1 cellular context compared by ENCODE assay signal in the genomic region with DNA sequence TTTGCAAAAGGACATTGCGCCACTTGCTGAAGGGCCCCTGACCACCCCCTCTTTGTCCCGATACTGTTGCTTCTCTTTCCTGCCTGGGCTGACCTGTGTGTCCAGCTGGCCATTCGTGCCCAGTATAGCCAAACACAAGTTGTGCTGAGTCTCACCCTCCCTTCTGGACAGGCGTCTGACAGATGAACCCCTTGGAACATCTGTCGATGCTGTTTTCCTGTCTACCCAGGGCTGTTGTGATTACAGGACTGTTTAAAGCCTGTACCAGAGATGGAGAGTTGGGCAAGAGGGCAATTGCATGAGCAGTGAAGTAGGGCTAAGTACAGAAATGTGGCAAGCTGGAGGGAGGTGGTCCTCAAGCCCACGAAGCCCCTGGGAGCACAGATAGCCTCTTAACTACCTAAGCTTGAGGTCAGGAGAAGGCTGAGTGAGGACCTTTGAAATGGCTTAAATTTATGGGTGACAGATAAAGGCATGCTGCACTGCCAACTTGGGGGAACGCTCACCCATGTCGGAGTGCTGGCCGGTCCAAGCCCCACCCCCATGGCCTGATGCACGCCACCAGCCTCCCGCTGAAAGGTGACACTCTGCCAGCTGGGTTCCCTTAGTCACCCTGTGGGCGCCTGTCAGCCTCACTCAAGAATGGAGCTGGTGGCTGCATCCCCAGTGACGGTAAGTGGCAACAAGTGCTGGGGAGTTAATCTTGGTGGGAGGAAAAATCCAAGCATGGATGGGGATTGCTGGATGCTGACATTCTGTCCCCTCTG.
TF ChIP-seq lines count a peak whose summit lies in the region.

No MANE protein-coding gene starts in this region.

TF ChIP-seq in IMR-90, 13 proteins besides CTCF, POLR2A, EP300 and RAD21 (continued from another document):
- TF ChIP-seq BHLHE40 (IDR thresholded peaks at IDR 0.05; ENCODE audit: low read depth, low read length) (no peak), FOS (IDR thresholded peaks at IDR 0.05; ENCODE audit: low read depth, low read length) (no peak), MXI1 (IDR thresholded peaks at IDR 0.05; ENCODE audit: borderline replicate concordance, low read depth, low read length) (no peak), NFE2L2 (IDR thresholded peaks at IDR 0.05; ENCODE audit: low read depth, low read length) (no peak), CHD1 (IDR thresholded peaks at IDR 0.05; ENCODE audit: low read depth, low read length) (no peak), RCOR1 (IDR thresholded peaks at IDR 0.05; ENCODE audit: insufficient replicate concordance, low read length) (no peak)
- TF ChIP-seq, protein P1, sequence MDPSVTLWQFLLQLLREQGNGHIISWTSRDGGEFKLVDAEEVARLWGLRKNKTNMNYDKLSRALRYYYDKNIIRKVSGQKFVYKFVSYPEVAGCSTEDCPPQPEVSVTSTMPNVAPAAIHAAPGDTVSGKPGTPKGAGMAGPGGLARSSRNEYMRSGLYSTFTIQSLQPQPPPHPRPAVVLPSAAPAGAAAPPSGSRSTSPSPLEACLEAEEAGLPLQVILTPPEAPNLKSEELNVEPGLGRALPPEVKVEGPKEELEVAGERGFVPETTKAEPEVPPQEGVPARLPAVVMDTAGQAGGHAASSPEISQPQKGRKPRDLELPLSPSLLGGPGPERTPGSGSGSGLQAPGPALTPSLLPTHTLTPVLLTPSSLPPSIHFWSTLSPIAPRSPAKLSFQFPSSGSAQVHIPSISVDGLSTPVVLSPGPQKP (IDR thresholded peaks at IDR 0.05; ENCODE audit: borderline replicate concordance, low read depth, low read length) = no peak
- TF ChIP-seq, protein P2, sequence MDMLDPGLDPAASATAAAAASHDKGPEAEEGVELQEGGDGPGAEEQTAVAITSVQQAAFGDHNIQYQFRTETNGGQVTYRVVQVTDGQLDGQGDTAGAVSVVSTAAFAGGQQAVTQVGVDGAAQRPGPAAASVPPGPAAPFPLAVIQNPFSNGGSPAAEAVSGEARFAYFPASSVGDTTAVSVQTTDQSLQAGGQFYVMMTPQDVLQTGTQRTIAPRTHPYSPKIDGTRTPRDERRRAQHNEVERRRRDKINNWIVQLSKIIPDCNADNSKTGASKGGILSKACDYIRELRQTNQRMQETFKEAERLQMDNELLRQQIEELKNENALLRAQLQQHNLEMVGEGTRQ (IDR thresholded peaks at IDR 0.05; ENCODE audit: low read depth, low read length) = no peak
